Comparison of ENCODE assay signal across 1 cellular context in the genomic region with DNA sequence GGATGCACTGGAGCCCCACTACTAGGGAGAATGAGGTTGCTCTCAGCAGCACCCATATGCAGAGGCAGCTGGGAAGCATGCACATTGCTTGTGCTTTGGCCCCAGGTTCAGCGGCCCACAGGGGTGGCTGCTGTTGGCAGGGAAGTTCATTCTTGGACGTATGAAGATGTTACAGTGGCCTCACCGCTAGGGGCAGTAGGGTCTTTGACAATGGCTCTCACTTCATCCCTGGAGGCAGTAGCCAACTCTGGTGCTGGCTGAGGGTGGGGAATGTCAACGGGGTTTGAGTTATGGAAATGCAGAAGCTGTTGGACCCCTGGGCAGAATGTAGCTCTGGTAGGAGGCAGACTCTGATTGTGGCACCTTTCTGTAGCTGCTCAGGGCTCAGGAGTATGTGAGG.
TF ChIP-seq lines count a peak whose summit lies in the region.

No MANE protein-coding gene starts in this region.

TF ChIP-seq in HepG2, 621 proteins besides CTCF, POLR2A, EP300 and RAD21 (continued from another document):
- TF ChIP-seq, protein P1, sequence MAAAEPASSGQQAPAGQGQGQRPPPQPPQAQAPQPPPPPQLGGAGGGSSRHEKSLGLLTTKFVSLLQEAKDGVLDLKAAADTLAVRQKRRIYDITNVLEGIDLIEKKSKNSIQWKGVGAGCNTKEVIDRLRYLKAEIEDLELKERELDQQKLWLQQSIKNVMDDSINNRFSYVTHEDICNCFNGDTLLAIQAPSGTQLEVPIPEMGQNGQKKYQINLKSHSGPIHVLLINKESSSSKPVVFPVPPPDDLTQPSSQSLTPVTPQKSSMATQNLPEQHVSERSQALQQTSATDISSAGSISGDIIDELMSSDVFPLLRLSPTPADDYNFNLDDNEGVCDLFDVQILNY (CRISPR knock-in tag; conservative IDR thresholded peaks at IDR 0.05) = no peak
TF ChIP-seq in HepG2: peak in this region for 2.
